Comparison of ENCODE assay signal across 8 cellular contexts in genomic region chr5:43192558-43193170, GRCh38. TPM values are rescaled to one million over a fixed set of nuclear protein-coding genes. Genes with fewer than 3 reads are reported as not detected.
DNase-seq lines count a peak whose midpoint lies in the region; ATAC-seq, FAIRE-seq and TF ChIP-seq lines count a peak whose summit lies in the region.

No MANE protein-coding gene starts in this region.

- no peaks in the 10 kb centered on the region for H3K79me1 ChIP-seq in H1 (ENCODE audit: low read depth, low read length)

- FAIRE-seq in H1 (lab: Jason Lieb, UNC) (no peak), urothelium cell line (lab: Jason Lieb, UNC) (no peak)

- no peak for TF ChIP-seq RAD21 in H1 (IDR thresholded peaks at IDR 0.05 in 1 of 2, conservative IDR thresholded peaks at IDR 0.05 in 1 of 2; ENCODE audit: low read depth in 2 of 2, low read length in 2 of 2)

- no peak for TF ChIP-seq POLR2A in H1 (IDR thresholded peaks at IDR 0.05; ENCODE audit: control extremely low read depth in 1 of 2, low read depth in 2 of 2, low read length in 2 of 2)

- 2% methylated on average over 49 of the region's 49 CpGs; no CpG with 5 or more reads in 1 of the 2 experiments for WGBS in H1 (ENCODE audit: extremely low coverage in 1 of 2, insufficient coverage in 1 of 2, insufficient read length in 1 of 2, insufficient replicate concordance in 2 of 2, low coverage in 1 of 2, low lambda C conversion rate in 2 of 2, missing lambda C conversion rate in 1 of 2), 2 experiments

- H3K4me3 ChIP-seq in ACC112 (ENCODE audit: low read depth, low read length) (peak overlapping the region; percentile 83), H1 (ENCODE audit: extremely low read depth in 1 of 4, insufficient read depth in 2 of 4, low read depth in 3 of 4, low read length in 4 of 4) (peak overlapping the region; percentile 34 to 70 (median 47); a peak in 7 of 8 replicates)

- peak overlapping the region; percentile 83; the same call in 1 of the 2 replicates for H3K27ac ChIP-seq in ACC112 (ENCODE audit: low read depth, low read length)
- no peak overlapping the region for H3K27ac ChIP-seq in H1 (ENCODE audit: low read depth, low read length)

- peaks cover 0 to 5% of the 10 kb centered on the region in 2 experiments for H4K20me1 ChIP-seq in H1 (replicated peaks in 1 of 2; ENCODE audit: control insufficient read depth in 1 of 2, insufficient read depth in 2 of 2, low read length in 2 of 2)

- no peak overlapping the region for H3K4ac ChIP-seq in H1 (replicated peaks; ENCODE audit: insufficient read length, low read depth, low read length)

- peak; percentile 31 for DNase-seq in activated CD4-positive, alpha-beta T cell treated with anti-CD3 and anti-CD28 coated beads, Interleukin-2, amount 10 ng/mL, durations not matched to agents 7 days and 5 days
- DNase-seq in H1 (ENCODE audit: low read depth in 1 of 2, low spot score in 2 of 2) (peak in 1 of 2 experiments; percentile 49), mesothelial cell of epicardium (ENCODE audit: low spot score in 2 of 2, unreplicated experiment in 2 of 2) (peak in 1 of 2 experiments; percentile 39), urothelium cell line (ENCODE audit: low spot score) (no peak)

- POLR2A ChIA-PET in activated CD4-positive, alpha-beta T cell treated with anti-CD3 and anti-CD28 coated beads, Interleukin-2, amount 10 ng/mL, durations not matched to agents 7 days and 5 days (lab: Charles Lee), result no interaction called here
- POLR2A ChIA-PET in H1 (lab: Charles Lee; ENCODE audit: partially characterized antibody), result interaction anchor here (0.8 to 1.2 kb wide), 2 partner anchors 72 kb away, joined by 3 to 4 read pairs; partner anchors contain the start of gene ZNF131

- no peak overlapping the region for H2AK5ac ChIP-seq in H1 (ENCODE audit: low read depth, low read length)

- no peak overlapping the region for H3K23ac ChIP-seq in H1 (ENCODE audit: insufficient read length)

- no peak overlapping the region for H3K9ac ChIP-seq in H1 (replicated peaks in 1 of 4; ENCODE audit: extremely low read depth in 1 of 4, low read depth in 3 of 4, low read length in 3 of 4)

- no peak overlapping the region for H3K18ac ChIP-seq in H1 (ENCODE audit: extremely low read depth, low read length)

- no peak overlapping the region for H4K91ac ChIP-seq in H1 (replicated peaks; ENCODE audit: insufficient read length, low read length)

- peak overlapping the region; percentile 73 for H3K27ac Mint-ChIP-seq in activated CD4-positive, alpha-beta T cell treated with anti-CD3 and anti-CD28 coated beads, Interleukin-2, amount 10 ng/mL, durations not matched to agents 7 days and 5 days
- H3K27ac Mint-ChIP-seq in mesothelial cell of epicardium, result no peak overlapping the region
- peak overlapping the region; percentile 74 for H3K27ac Mint-ChIP-seq in stimulated activated naive CD8-positive, alpha-beta T cell treated with anti-CD3 and anti-CD28 coated beads, Interleukin-15, Interleukin-2, amounts not matched to agents 100 ng/mL and 50 ng/mL, for 24 hours

- H2BK120ac ChIP-seq in H1 (replicated peaks; ENCODE audit: low read depth, low read length), result no peak overlapping the region

- peaks cover 4% of the 10 kb centered on the region; the same call in 1 of the 2 replicates for H3K27me3 ChIP-seq in ACC112 (ENCODE audit: insufficient read depth, low read length)
- peaks cover 8 to 36% (median 29%) of the 10 kb centered on the region in 4 experiments; a peak in 6 of 7 replicates for H3K27me3 ChIP-seq in H1 (replicated peaks in 1 of 4; ENCODE audit: control insufficient read depth in 3 of 4, extremely low read depth in 1 of 4, insufficient read depth in 3 of 4, low read length in 3 of 4)

- H4K8ac ChIP-seq in H1 (ENCODE audit: extremely low read depth, insufficient read depth, low read length), result peak overlapping the region; percentile 25

- H3K79me2 ChIP-seq in ACC112 (ENCODE audit: control insufficient read depth, insufficient read depth, low read length, unreplicated experiment), result no peaks in the 10 kb centered on the region
- H3K79me2 ChIP-seq in H1 (ENCODE audit: control insufficient read depth in 1 of 2, insufficient read depth in 2 of 2, low read length in 2 of 2), result no peaks in the 10 kb centered on the region

- no peak overlapping the region for H2BK15ac ChIP-seq in H1 (ENCODE audit: low read length)

- H3K36me3 ChIP-seq in ACC112 (ENCODE audit: insufficient read depth, low read length), result peaks cover 3% of the 10 kb centered on the region; the same call in 1 of the 2 replicates
- no peaks in the 10 kb centered on the region for H3K36me3 ChIP-seq in H1 (ENCODE audit: control insufficient read depth in 2 of 4, insufficient read depth in 4 of 4, low read length in 3 of 4)

- H3K56ac ChIP-seq in H1 (replicated peaks; ENCODE audit: insufficient read length, low read depth, low read length), result no peak overlapping the region

- H3K9me3 Mint-ChIP-seq in activated CD4-positive, alpha-beta T cell treated with anti-CD3 and anti-CD28 coated beads, Interleukin-2, amount 10 ng/mL, durations not matched to agents 7 days and 5 days, result no peaks in the 10 kb centered on the region
- H3K9me3 Mint-ChIP-seq in mesothelial cell of epicardium, result peaks cover 7% of the 10 kb centered on the region
- H3K9me3 Mint-ChIP-seq in stimulated activated naive CD8-positive, alpha-beta T cell treated with anti-CD3 and anti-CD28 coated beads, Interleukin-15, Interleukin-2, amounts not matched to agents 100 ng/mL and 50 ng/mL, for 24 hours, result no peaks in the 10 kb centered on the region

- peaks cover 17% of the 10 kb centered on the region for H3K23me2 ChIP-seq in H1 (ENCODE audit: low read depth, low read length)

- H3K4me2 ChIP-seq in H1 (ENCODE audit: insufficient read depth in 1 of 2, low read depth in 2 of 2, low read length in 2 of 2), result peak overlapping the region; percentile 86 to 98

- peaks cover 7% of the 10 kb centered on the region for H3K36me3 Mint-ChIP-seq in activated CD4-positive, alpha-beta T cell treated with anti-CD3 and anti-CD28 coated beads, Interleukin-2, amount 10 ng/mL, durations not matched to agents 7 days and 5 days (ENCODE audit: low read depth)
- peaks cover 2% of the 10 kb centered on the region for H3K36me3 Mint-ChIP-seq in mesothelial cell of epicardium
- H3K36me3 Mint-ChIP-seq in stimulated activated naive CD8-positive, alpha-beta T cell treated with anti-CD3 and anti-CD28 coated beads, Interleukin-15, Interleukin-2, amounts not matched to agents 100 ng/mL and 50 ng/mL, for 24 hours (ENCODE audit: low read depth), result peaks cover 8% of the 10 kb centered on the region

- H2AFZ ChIP-seq in ACC112 (ENCODE audit: low read length, unreplicated experiment) (peak overlapping the region; percentile 65), H1 (ENCODE audit: low read length) (no peak overlapping the region)

- H3K4me1 ChIP-seq in ACC112 (ENCODE audit: control insufficient read depth, insufficient read depth, low read length, unreplicated experiment) (peaks cover 5% of the 10 kb centered on the region), H1 (replicated peaks in 1 of 4; ENCODE audit: control insufficient read depth in 3 of 4, insufficient read depth in 4 of 4, low read length in 3 of 4) (peaks cover 6 to 10% (median 8%) of the 10 kb centered on the region in 4 experiments)

- CTCF ChIA-PET in activated CD4-positive, alpha-beta T cell treated with anti-CD3 and anti-CD28 coated beads, Interleukin-2, amount 10 ng/mL, durations not matched to agents 7 days and 5 days (lab: Charles Lee), result interaction anchor here (1.1 to 1.4 kb wide), 2 partner anchors 50 to 291 kb away, joined by 3 read pairs; partner anchors contain the start of gene TMEM267
- CTCF ChIA-PET in H1 (lab: Charles Lee; ENCODE audit: partially characterized antibody), result interaction anchor here (0.7 to 2.1 kb wide), 6 partner anchors 10 to 198 kb away, joined by 3 to 6 read pairs (median 4); partner anchors contain the start of gene HMGCS1

- no peak overlapping the region for H2BK5ac ChIP-seq in H1 (ENCODE audit: low read depth, low read length)

- H3K9me3 ChIP-seq in H1 (ENCODE audit: insufficient read depth in 2 of 2, low read depth in 1 of 2, low read length in 1 of 2), result no peaks in the 10 kb centered on the region

- H3K27me3 Mint-ChIP-seq in activated CD4-positive, alpha-beta T cell treated with anti-CD3 and anti-CD28 coated beads, Interleukin-2, amount 10 ng/mL, durations not matched to agents 7 days and 5 days, result peaks cover 18% of the 10 kb centered on the region
- peaks cover 61% of the 10 kb centered on the region for H3K27me3 Mint-ChIP-seq in mesothelial cell of epicardium (ENCODE audit: low read depth)
- peaks cover 16% of the 10 kb centered on the region for H3K27me3 Mint-ChIP-seq in stimulated activated naive CD8-positive, alpha-beta T cell treated with anti-CD3 and anti-CD28 coated beads, Interleukin-15, Interleukin-2, amounts not matched to agents 100 ng/mL and 50 ng/mL, for 24 hours

- H3K14ac ChIP-seq in H1 (ENCODE audit: insufficient read length), result no peak overlapping the region

- TF ChIP-seq EP300 in H1 (IDR thresholded peaks at IDR 0.05; ENCODE audit: borderline replicate concordance in 1 of 2, low read depth in 2 of 2, low read length in 2 of 2), result no peak

- no peak for TF ChIP-seq CTCF in H1 (IDR thresholded peaks at IDR 0.05; ENCODE audit: control extremely low read depth in 1 of 3, insufficient read depth in 1 of 3, low read depth in 1 of 3, low read length in 3 of 3)
- no peak for TF ChIP-seq CTCF in mesothelial cell of epicardium (IDR thresholded peaks at IDR 0.05; ENCODE audit: unreplicated experiment)

- H2BK12ac ChIP-seq in H1 (ENCODE audit: low read depth, low read length), result 0 out of 2 replicates have a peak overlapping the region, but pooled peaks have one; percentile 39

- H3K4me1 Mint-ChIP-seq in activated CD4-positive, alpha-beta T cell treated with anti-CD3 and anti-CD28 coated beads, Interleukin-2, amount 10 ng/mL, durations not matched to agents 7 days and 5 days, result peaks cover 44% of the 10 kb centered on the region
- peaks cover 18% of the 10 kb centered on the region for H3K4me1 Mint-ChIP-seq in mesothelial cell of epicardium
- H3K4me1 Mint-ChIP-seq in stimulated activated naive CD8-positive, alpha-beta T cell treated with anti-CD3 and anti-CD28 coated beads, Interleukin-15, Interleukin-2, amounts not matched to agents 100 ng/mL and 50 ng/mL, for 24 hours (ENCODE audit: low read depth), result peaks cover 32% of the 10 kb centered on the region

- peak overlapping the region; percentile 77 for H3K4me3 Mint-ChIP-seq in activated CD4-positive, alpha-beta T cell treated with anti-CD3 and anti-CD28 coated beads, Interleukin-2, amount 10 ng/mL, durations not matched to agents 7 days and 5 days
- peak overlapping the region; percentile 65 for H3K4me3 Mint-ChIP-seq in mesothelial cell of epicardium
- H3K4me3 Mint-ChIP-seq in stimulated activated naive CD8-positive, alpha-beta T cell treated with anti-CD3 and anti-CD28 coated beads, Interleukin-15, Interleukin-2, amounts not matched to agents 100 ng/mL and 50 ng/mL, for 24 hours, result peak overlapping the region; percentile 86

- no peak overlapping the region for H4K5ac ChIP-seq in H1 (ENCODE audit: insufficient read length, low read depth, low read length)

- no peak overlapping the region for H2BK20ac ChIP-seq in H1 (ENCODE audit: low read length)

- ATAC-seq in GM19023 (IDR thresholded peaks at IDR 0.05; ENCODE audit: unreplicated experiment) (peak; percentile 26), HG03196 (IDR thresholded peaks at IDR 0.05; ENCODE audit: unreplicated experiment) (peak; percentile 21)

RNA-seq across cellular contexts. Expression of gene NIM1K, which starts 0.6 kb away (rescaled TPM):
- total RNA-seq in activated CD4-positive, alpha-beta T cell treated with anti-CD3 and anti-CD28 coated beads, Interleukin-2, amount 10 ng/mL, durations not matched to agents 7 days and 5 days, result under 1 TPM; 0.50 to 0.75 TPM
- total RNA-seq in H1 (2021; fragmentation: NEBNext Ultra II Directional; extraction: Animal tissue kit (Norgen Biotek cat#: 25700)), result not detected in 2 replicates
- polyA plus RNA-seq in H1 (2011; rRNA removed), result not detected in 2 replicates
- 0.03 TPM for polyA plus RNA-seq in H1 (2011; cell fraction: cytosol; rRNA removed)
- 0.16 TPM for polyA plus RNA-seq in H1 (2011; cell fraction: nucleus; rRNA removed)
- polyA plus RNA-seq in H1 (2012, experiment 1 of 2), result not detected in 4 replicates
- not detected for polyA plus RNA-seq in H1 (2012, experiment 2 of 2)
- not detected for polyA plus RNA-seq in H1 (2013, experiment 1 of 2)
- 0.02 TPM for polyA plus RNA-seq in H1 (2013, experiment 2 of 2)
- not detected in 2 replicates for polyA minus RNA-seq in H1 (2011; rRNA and poly(A)+ RNA removed)
- not detected for polyA minus RNA-seq in H1 (2011; cell fraction: cytosol; rRNA and poly(A)+ RNA removed)
- polyA minus RNA-seq in H1 (2011; cell fraction: nucleus; rRNA and poly(A)+ RNA removed), result not detected
- 0.22 to 0.40 TPM (median 0.29 TPM) in 3 replicates for total RNA-seq in mesothelial cell of epicardium
